ENCODE assay signal across 8 cellular contexts in genomic region chr22:45240137-45240809, GRCh38. TPM values are rescaled to one million over a fixed set of nuclear protein-coding genes. Genes with fewer than 3 reads are reported as not detected.
DNase-seq lines count a peak whose midpoint lies in the region; ATAC-seq and TF ChIP-seq lines count a peak whose summit lies in the region.

No MANE protein-coding gene starts in this region.

- H3K4me1 ChIP-seq in RWPE2 (ENCODE audit: insufficient read depth, poor library complexity, severe bottlenecking): peaks cover 15% of the 10 kb centered on the region
- no peaks in the 10 kb centered on the region for H3K4me1 ChIP-seq in breast epithelium

- peak overlapping the region; percentile 52 for H3K4me3 ChIP-seq in RWPE2 (ENCODE audit: severe bottlenecking)
- peak overlapping the region; percentile 69 to 85 (median 74) for H3K4me3 ChIP-seq in breast epithelium

- TF ChIP-seq CTCF in RWPE2 (IDR thresholded peaks at IDR 0.05; ENCODE audit: poor library complexity, severe bottlenecking) (no peak), breast epithelium (IDR thresholded peaks at IDR 0.05) (no peak)

- H3K27me3 ChIP-seq in RWPE2 (ENCODE audit: insufficient read depth, poor library complexity, severe bottlenecking) (no peaks in the 10 kb centered on the region), breast epithelium (no peaks in the 10 kb centered on the region)

- TF ChIP-seq POLR2A in breast epithelium (IDR thresholded peaks at IDR 0.05): no peak

- H3K9me3 ChIP-seq in RWPE2 (ENCODE audit: severe bottlenecking): no peaks in the 10 kb centered on the region
- H3K9me3 ChIP-seq in breast epithelium: no peaks in the 10 kb centered on the region

- intact Hi-C loops in breast epithelium (cut with DNase I; ENCODE audit: low total_unique reads): no loop called here

- H3K36me3 ChIP-seq in RWPE2 (ENCODE audit: low read depth): peaks cover 25% of the 10 kb centered on the region
- H3K36me3 ChIP-seq in breast epithelium: no peaks in the 10 kb centered on the region

- peak; percentile 46 for ATAC-seq in RWPE2 (ENCODE audit: low read depth)

- H3K27ac ChIP-seq in RWPE2 (ENCODE audit: poor library complexity, severe bottlenecking): peak overlapping the region; percentile 40
- no peak overlapping the region for H3K27ac ChIP-seq in breast epithelium

- DNase-seq in activated T-cell treated with anti-CD3 and anti-CD28 coated beads for 1 hour (ENCODE audit: low read depth) (peak; percentile 12), RWPE2 (ENCODE audit: low spot score) (peak; percentile 60), breast epithelium (ENCODE audit: low spot score in 2 of 2) (no peak), left kidney (ENCODE audit: low read depth, low spot score) (peak; percentile 70), GOT3 (lab: John Stamatoyannopoulos, UW) (no peak), SW480 (ENCODE audit: low spot score) (no peak)
- no peak for DNase-seq in activated T-cell treated with anti-CD3 and anti-CD28 coated beads, Interleukin-2, amount 50 U/mL, for 1 hour
- DNase-seq in stimulated activated CD8-positive, alpha-beta memory T cell treated with anti-CD3 and anti-CD28 coated beads, Interleukin-4, amount 100 ng/mL, for 48 hours: peak; percentile 55

RNA-seq across cellular contexts. Expression of gene KIAA0930, which starts 0.4 kb away (rescaled TPM):
- total RNA-seq in breast epithelium: 10 to 100 TPM; 29.4 to 45.3 (median 35.1) TPM

RNA-seq across cellular contexts. Expression of gene UPK3A, which starts 44.5 kb away (rescaled TPM):
- not detected for total RNA-seq in breast epithelium

Comparison
In these comparisons a context has a peak if more than half of its experiments do, and no peak if none do; other contexts are left out.
1. DNase-seq: peak in activated T-cell treated with anti-CD3 and anti-CD28 coated beads for 1 hour (single experiment), RWPE2 (single experiment), left kidney (single experiment) and stimulated activated CD8-positive, alpha-beta memory T cell treated with anti-CD3 and anti-CD28 coated beads, Interleukin-4, amount 100 ng/mL, for 48 hours (single experiment); none in activated T-cell treated with anti-CD3 and anti-CD28 coated beads, Interleukin-2, amount 50 U/mL, for 1 hour (single experiment), breast epithelium (0 of 2), GOT3 (single experiment) and SW480 (single experiment).